8 cellular contexts compared by ENCODE assay signal in genomic region chr19:18388328-18389094, GRCh38. TPM values are rescaled to one million over a fixed set of nuclear protein-coding genes. Genes with fewer than 3 reads are reported as not detected.
A peak's percentile ranks its signal among the peaks of the same experiment; 100 is the strongest.
DNase-seq lines count a peak whose midpoint lies in the region; ATAC-seq and TF ChIP-seq lines count a peak whose summit lies in the region.

No MANE protein-coding gene starts in this region.

- no peaks in the 10 kb centered on the region for H3K27me3 ChIP-seq in H9 (ENCODE audit: insufficient read depth, low read length)
- H3K27me3 ChIP-seq in iPS-18a (ENCODE audit: control insufficient read depth, insufficient read depth, low read length) = peaks cover 32% of the 10 kb centered on the region
- H3K27me3 ChIP-seq in skeletal muscle tissue (ENCODE audit: control insufficient read depth in 3 of 3, insufficient read depth in 3 of 3, low read length in 3 of 3) = peaks cover 0 to 8% (median 4%) of the 10 kb centered on the region in 3 donors

- no peak overlapping the region for H4K8ac ChIP-seq in H9 (replicated peaks; ENCODE audit: insufficient read length, low read depth, low read length)

- H3K9ac ChIP-seq in H9 (ENCODE audit: extremely low read depth, insufficient read length, low read length) (no peak overlapping the region), iPS-18a (ENCODE audit: low read length) (no peak overlapping the region), skeletal muscle tissue (ENCODE audit: low read depth in 1 of 3, low read length in 3 of 3) (peak overlapping the region in 2 of 3 donors; percentile 53 to 74)

- no peak overlapping the region for H2AFZ ChIP-seq in H9 (ENCODE audit: low read length)

- no peak overlapping the region for H3K14ac ChIP-seq in H9 (ENCODE audit: insufficient read depth, low read length)

- H3K4me2 ChIP-seq in H9 (ENCODE audit: insufficient read depth, insufficient read length, low read length) = no peak overlapping the region

- no peak overlapping the region for H2BK5ac ChIP-seq in H9 (ENCODE audit: insufficient read length, low read length)

- H3K23ac ChIP-seq in H9 (ENCODE audit: insufficient read length, low read depth, low read length) = no peak overlapping the region

- no peaks in the 10 kb centered on the region for H3K79me1 ChIP-seq in H9 (ENCODE audit: insufficient read depth, low read depth, low read length, poor library complexity, severe bottlenecking)

- WGBS in H9 (ENCODE audit: extremely low coverage, insufficient read length, low lambda C conversion rate) = no CpG with 5 or more reads among the region's 74 CpGs

- no peaks in the 10 kb centered on the region for H3K4me1 ChIP-seq in H9 (ENCODE audit: insufficient read depth, low read length)
- no peaks in the 10 kb centered on the region for H3K4me1 ChIP-seq in iPS-18a (ENCODE audit: control insufficient read depth, low read depth, low read length)
- peaks cover 5 to 17% (median 14%) of the 10 kb centered on the region in 3 donors for H3K4me1 ChIP-seq in skeletal muscle tissue (ENCODE audit: control insufficient read depth in 3 of 3, insufficient read depth in 3 of 3, low read length in 3 of 3)

- H4K5ac ChIP-seq in H9 (ENCODE audit: insufficient read length, low read depth, low read length) = no peak overlapping the region

- H3K9me3 ChIP-seq in H9 (ENCODE audit: control insufficient read depth, low read depth, low read length) (no peaks in the 10 kb centered on the region), iPS-18a (ENCODE audit: control insufficient read depth, low read depth, low read length) (no peaks in the 10 kb centered on the region), skeletal muscle tissue (ENCODE audit: control insufficient read depth in 3 of 3, low read length in 3 of 3) (peaks cover 0 to 2% (median 0%) of the 10 kb centered on the region in 3 donors)

- no peak overlapping the region for H2BK20ac ChIP-seq in H9 (ENCODE audit: low read depth, low read length, poor library complexity, severe bottlenecking)

- H2BK15ac ChIP-seq in H9 (ENCODE audit: low read depth, low read length) = no peak overlapping the region

- no peak overlapping the region for H3K18ac ChIP-seq in H9 (ENCODE audit: insufficient read length, low read depth, low read length)

- H3K4me3 ChIP-seq in astrocyte of the cerebellum (ENCODE audit: low read depth, low read length) (peak overlapping the region; percentile 46), iPS-18a (ENCODE audit: low read length) (peak overlapping the region; percentile 33), skeletal muscle tissue (ENCODE audit: low read length in 3 of 3) (peak overlapping the region; percentile 40 to 64 (median 62))

- peaks cover 0 to 5% (median 5%) of the 10 kb centered on the region in 3 experiments; a peak in 1 of 7 replicates for H3K36me3 Mint-ChIP-seq in H9 (ENCODE audit: insufficient read depth in 1 of 3, low read depth in 3 of 3)

- no peak overlapping the region for H2AK5ac ChIP-seq in H9 (ENCODE audit: insufficient read length, low read length)

- in situ Hi-C loops in G401 (cut with HindIII; ENCODE audit: low sequenced_read_pairs) (no loop called here), astrocyte of the cerebellum (cut with HindIII; ENCODE audit: low sequenced_read_pairs) (no loop called here)

- no peak overlapping the region for H3T11ph ChIP-seq in H9 (ENCODE audit: low read length)

- no peak overlapping the region for H4K91ac ChIP-seq in H9 (ENCODE audit: insufficient read length, low read depth, low read length)

- peaks cover 39% of the 10 kb centered on the region for H3K27me3 Mint-ChIP-seq in H9 (ENCODE audit: low read depth)

- no peak overlapping the region for H3K4ac ChIP-seq in H9 (ENCODE audit: low read depth, low read length)

- DNase-seq in G401 (ENCODE audit: low spot score) (peak; percentile 47), H9 (peak; percentile 88), NCI-H1092 (lab: John Stamatoyannopoulos, UW) (peak; percentile 70), T-helper 2 cell (peak; percentile 54 to 71 (median 66)), astrocyte of the cerebellum (ENCODE audit: low read depth) (no peak)

- H3K27ac ChIP-seq in H9 (ENCODE audit: insufficient read length, low read depth, low read length) (no peak overlapping the region), iPS-18a (ENCODE audit: low read length) (no peak overlapping the region), skeletal muscle tissue (ENCODE audit: low read depth, low read length) (no peak overlapping the region)

- H4K20me1 ChIP-seq in H9 (ENCODE audit: control insufficient read depth, insufficient read depth, insufficient read length) = no peaks in the 10 kb centered on the region

- no peaks in the 10 kb centered on the region for H3K79me2 ChIP-seq in H9 (ENCODE audit: insufficient read depth, low read length)

- H3K23me2 ChIP-seq in H9 (ENCODE audit: insufficient read length, low read depth, low read length, poor library complexity, severe bottlenecking) = no peaks in the 10 kb centered on the region

- H3K36me3 ChIP-seq in iPS-18a (ENCODE audit: control insufficient read depth, low read depth, low read length) (no peaks in the 10 kb centered on the region), skeletal muscle tissue (ENCODE audit: control insufficient read depth in 3 of 3, insufficient read depth in 3 of 3, low read length in 3 of 3) (peaks cover 0 to 11% (median 0%) of the 10 kb centered on the region in 3 donors)

- no peaks in the 10 kb centered on the region for H3K9me3 Mint-ChIP-seq in H9

- peak; percentile 100 for TF ChIP-seq CTCF in H9 (conservative IDR thresholded peaks at IDR 0.05)
- TF ChIP-seq CTCF in astrocyte of the cerebellum (IDR thresholded peaks at IDR 0.05; ENCODE audit: low read depth, low read length, missing control alignments) = peak; percentile 93

- peak overlapping the region; percentile 50 to 68; a peak in 4 of 5 replicates for H3K4me3 Mint-ChIP-seq in H9

- peaks cover 19 to 20% of the 10 kb centered on the region in 2 experiments for H3K4me1 Mint-ChIP-seq in H9

- H2BK12ac ChIP-seq in H9 (ENCODE audit: insufficient read length, low read depth, low read length) = no peak overlapping the region

- no peak overlapping the region for H3K27ac Mint-ChIP-seq in H9

- H3K56ac ChIP-seq in H9 (ENCODE audit: insufficient read length, low read depth, low read length) = no peak overlapping the region

- no peak for ATAC-seq in GM21717 (IDR thresholded peaks at IDR 0.05; ENCODE audit: unreplicated experiment)

- no peak overlapping the region for H2BK120ac ChIP-seq in H9 (ENCODE audit: low read depth, low read length, poor library complexity, severe bottlenecking)

RNA-seq across cellular contexts. Expression of gene GDF15, which starts 2.6 kb away (rescaled TPM):
- total RNA-seq in G401 (2014; rRNA removed; shearing (Covaris generic)) = 143 and 217 TPM in 2 replicates
- 5.7 and 7.0 TPM in 2 replicates for total RNA-seq in H9 (2021)
- 1.0 TPM for total RNA-seq in skeletal muscle tissue

RNA-seq across cellular contexts. Expression of gene LRRC25, which starts 8.9 kb away (rescaled TPM):
- total RNA-seq in G401 (2014; rRNA removed; shearing (Covaris generic)) = not detected in 2 replicates
- total RNA-seq in H9 (2021) (0.18 TPM in 1 of 2 replicates, not detected in the other), skeletal muscle tissue (2.1 TPM)

RNA-seq across cellular contexts. Expression of gene SSBP4, which starts 30.7 kb away (rescaled TPM):
- total RNA-seq in G401 (2014; rRNA removed; shearing (Covaris generic)) = 272 and 351 TPM in 2 replicates
- 46.1 and 50.0 TPM in 2 replicates for total RNA-seq in H9 (2021)
- total RNA-seq in skeletal muscle tissue = 79.3 TPM

RNA-seq across cellular contexts. Expression of gene PGPEP1, which starts 48.1 kb away (rescaled TPM):
- 6.5 and 14.1 TPM in 2 replicates for total RNA-seq in G401 (2014; rRNA removed; shearing (Covaris generic))
- total RNA-seq in H9 (2021) (61.4 and 64.8 TPM in 2 replicates), skeletal muscle tissue (10.4 TPM)

RNA-seq across cellular contexts. Expression of gene ISYNA1, which starts 49.4 kb away (rescaled TPM):
- total RNA-seq in G401 (2014; rRNA removed; shearing (Covaris generic)) = 251 and 359 TPM in 2 replicates
- total RNA-seq in H9 (2021) = 241 and 255 TPM in 2 replicates
- 86.6 TPM for total RNA-seq in skeletal muscle tissue

Comparison
In these comparisons a context has a peak if more than half of its experiments do, and no peak if none do; other contexts are left out.
1. H3K9ac ChIP-seq: peak in skeletal muscle tissue (2 of 3); none in H9 (single experiment) and iPS-18a (single experiment).
2. RNA of gene GDF15, which starts 2.6 kb away (total RNA-seq): 143 to 217 TPM in G401; 5.7 to 7.0 TPM in H9 and 1.0 TPM in skeletal muscle tissue (single experiment); every median in the first group is over 10 times any median in the second.
3. Peak in every context shown above with its lines, with median percentiles within 50 percentile points of each other: H3K4me3 ChIP-seq.